Comparison of ENCODE assay signal across 8 cellular contexts in the genomic region with DNA sequence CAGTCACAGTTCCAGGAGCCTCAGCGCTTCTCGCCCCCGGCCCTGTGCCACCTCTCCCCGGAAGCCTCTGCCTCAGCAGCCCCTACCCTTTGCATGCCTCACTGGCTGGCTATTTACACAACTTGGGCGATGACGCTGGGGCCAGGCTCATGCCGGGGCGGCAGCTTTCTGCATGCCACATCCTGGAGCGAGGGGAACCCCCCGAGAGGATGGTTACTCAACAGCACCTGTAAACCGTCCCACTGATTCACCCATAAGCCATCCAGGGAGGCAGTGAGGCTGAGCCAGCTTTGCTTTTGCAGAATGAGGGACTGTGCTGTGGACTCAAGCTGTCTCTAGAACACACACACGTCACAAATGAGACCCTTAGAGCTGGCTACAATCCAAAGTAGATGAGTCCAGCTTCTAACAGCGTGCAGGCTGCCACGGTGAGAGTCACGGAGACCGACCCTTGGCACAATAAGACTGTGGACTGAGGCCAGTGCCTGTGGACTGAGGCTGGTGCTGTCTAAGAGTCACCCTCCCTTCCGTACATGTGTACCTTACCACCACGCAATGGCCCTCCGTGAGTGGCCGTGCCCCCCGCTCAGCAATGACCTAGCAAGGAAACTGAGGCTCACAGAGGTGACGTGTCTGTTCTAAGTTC. TPM values are rescaled to one million over a fixed set of nuclear protein-coding genes. Genes with fewer than 3 reads are reported as not detected.
DNase-seq lines count a peak whose midpoint lies in the region; ATAC-seq and TF ChIP-seq lines count a peak whose summit lies in the region.

No MANE protein-coding gene starts in this region.

- peak overlapping the region in 1 of 2 donors; percentile 47 for H3K4me3 Mint-ChIP-seq in stimulated activated naive CD8-positive, alpha-beta T cell treated with anti-CD3 and anti-CD28 coated beads, Interleukin-15, amount 100 ng/mL, for 72 hours

- H3K27ac Mint-ChIP-seq in stimulated activated naive CD8-positive, alpha-beta T cell treated with anti-CD3 and anti-CD28 coated beads, Interleukin-15, amount 100 ng/mL, for 72 hours, result no peak overlapping the region

- H3K27me3 Mint-ChIP-seq in stimulated activated naive CD8-positive, alpha-beta T cell treated with anti-CD3 and anti-CD28 coated beads, Interleukin-15, amount 100 ng/mL, for 72 hours, result peaks cover 29% of the 10 kb centered on the region

- POLR2A ChIA-PET in RWPE1 (lab: Yijun Ruan, JAX; ENCODE audit: low non-redundant PET), result no interaction called here

- H3K27ac ChIP-seq in RWPE1, result peak overlapping the region; percentile 92

- H3K4me1 Mint-ChIP-seq in stimulated activated naive CD8-positive, alpha-beta T cell treated with anti-CD3 and anti-CD28 coated beads, Interleukin-15, amount 100 ng/mL, for 72 hours, result peaks cover 37% of the 10 kb centered on the region

- TF ChIP-seq CTCF in RWPE1 (conservative IDR thresholded peaks at IDR 0.05; ENCODE audit: low read depth), result no peak

- DNase-seq in RWPE1 (ENCODE audit: low spot score) (peak; percentile 96), mesenteric fat pad (ENCODE audit: low spot score) (peak; percentile 89), NCI-H2107 treated with DMSO at 0.1 percent for 48 hours (lab: John Stamatoyannopoulos, UW; ENCODE audit: unreplicated experiment) (no peak), OCI-M1 (lab: John Stamatoyannopoulos, UW) (no peak)
- DNase-seq in activated naive CD4-positive, alpha-beta T cell treated with Interleukin-2 at 50 U/mL for 16 hours, result peak; percentile 90
- DNase-seq in stimulated activated naive CD8-positive, alpha-beta T cell treated with anti-CD3 and anti-CD28 coated beads, Interleukin-15, amount 100 ng/mL, for 72 hours, result peak; percentile 72 to 83

- ATAC-seq in GM18870 (IDR thresholded peaks at IDR 0.05; ENCODE audit: unreplicated experiment) (peak; percentile 96), HG03025 (IDR thresholded peaks at IDR 0.05; ENCODE audit: low FRiP score, unreplicated experiment) (peak; percentile 82)
- peak; percentile 98 for ATAC-seq in stimulated activated naive CD8-positive, alpha-beta T cell treated with anti-CD3 and anti-CD28 coated beads, Interleukin-15, amount 100 ng/mL, for 72 hours

- H3K9me3 Mint-ChIP-seq in stimulated activated naive CD8-positive, alpha-beta T cell treated with anti-CD3 and anti-CD28 coated beads, Interleukin-15, amount 100 ng/mL, for 72 hours, result peaks cover 0 to 8% of the 10 kb centered on the region in 2 donors

- CTCF ChIA-PET in RWPE1 (lab: Yijun Ruan, JAX), result interaction anchor here (0.6 kb wide), 2 partner anchors 66 to 169 kb away, joined by 3 read pairs; no protein-coding TSS in a partner anchor

RNA-seq across cellular contexts. Expression of gene ODC1, which starts 45.6 kb away (rescaled TPM):
- 32.8 TPM for total RNA-seq in mesenteric fat pad

Comparison
In these comparisons a context has a peak if more than half of its experiments do, and no peak if none do; other contexts are left out.
1. DNase-seq: peak in RWPE1 (single experiment), activated naive CD4-positive, alpha-beta T cell treated with Interleukin-2 at 50 U/mL for 16 hours (single experiment), mesenteric fat pad (single experiment) and stimulated activated naive CD8-positive, alpha-beta T cell treated with anti-CD3 and anti-CD28 coated beads, Interleukin-15, amount 100 ng/mL, for 72 hours (2 of 2); none in NCI-H2107 treated with DMSO at 0.1 percent for 48 hours (single experiment) and OCI-M1 (single experiment).
2. Peak in every context shown above with its lines, with median percentiles within 50 percentile points of each other: ATAC-seq.